Comparison of ENCODE assay signal across 8 cellular contexts in genomic region chr17:75047398-75048098, GRCh38. TPM values are rescaled to one million over a fixed set of nuclear protein-coding genes. Genes with fewer than 3 reads are reported as not detected.
DNase-seq lines count a peak whose midpoint lies in the region; ATAC-seq and TF ChIP-seq lines count a peak whose summit lies in the region.

No MANE protein-coding gene starts in this region.

- H3K27me3 Mint-ChIP-seq in CD4-positive, alpha-beta memory T cell, result no peaks in the 10 kb centered on the region

- CTCF ChIA-PET in CD4-positive, alpha-beta memory T cell (lab: Charles Lee; ENCODE audit: partially characterized antibody), result interaction anchor here (1.6 to 3.5 kb wide), 4 partner anchors 12 to 310 kb away, joined by 3 to 16 read pairs (median 14); partner anchors contain the start of gene MRPL58

- H3K9me3 Mint-ChIP-seq in CD4-positive, alpha-beta memory T cell, result no peaks in the 10 kb centered on the region

- peak overlapping the region; percentile 87 to 100 (median 95) for H3K4me3 Mint-ChIP-seq in CD4-positive, alpha-beta memory T cell

- no peaks in the 10 kb centered on the region; the same call in 1 of the 2 replicates for H3F3A ChIP-seq in MM.1S (ENCODE audit: insufficient read depth, low read length)

- no peaks in the 10 kb centered on the region for H4K20me1 ChIP-seq in MM.1S (ENCODE audit: insufficient read depth, low read length)

- 1 to 2% (median 1%) methylated on average over 14 to 38 of the region's 38 CpGs for WGBS in adrenal gland, 4 donors

- no peaks in the 10 kb centered on the region for H3K27me3 ChIP-seq in CD4-positive, alpha-beta memory T cell (ENCODE audit: insufficient read depth, low read length)
- H3K27me3 ChIP-seq in MM.1S (replicated peaks; ENCODE audit: insufficient read depth, low read length) (no peaks in the 10 kb centered on the region), adrenal gland (no peaks in the 10 kb centered on the region)

- no peak for TF ChIP-seq CTCF in MM.1S (IDR thresholded peaks at IDR 0.05; ENCODE audit: low read length)
- no peak for TF ChIP-seq CTCF in adrenal gland (IDR thresholded peaks at IDR 0.05)

- H3K36me3 ChIP-seq in CD4-positive, alpha-beta memory T cell (ENCODE audit: insufficient read depth, low read length), result peaks cover 5% of the 10 kb centered on the region
- H3K36me3 ChIP-seq in MM.1S (replicated peaks; ENCODE audit: insufficient read depth, low read length), result no peaks in the 10 kb centered on the region
- peaks cover 0 to 21% of the 10 kb centered on the region in 2 donors for H3K36me3 ChIP-seq in adrenal gland (replicated peaks in 1 of 2)

- peak overlapping the region; percentile 98 for H3K4me2 ChIP-seq in MM.1S (ENCODE audit: low read depth, low read length)

- H3K9me2 ChIP-seq in MM.1S (replicated peaks; ENCODE audit: insufficient read depth, low read length), result no peaks in the 10 kb centered on the region

- peak; percentile 13 for ATAC-seq in GM21529 (IDR thresholded peaks at IDR 0.05; ENCODE audit: unreplicated experiment)

- H3K27ac Mint-ChIP-seq in CD4-positive, alpha-beta memory T cell, result peak overlapping the region; percentile 88 to 98 (median 92)

- H3K9me3 ChIP-seq in CD4-positive, alpha-beta memory T cell (ENCODE audit: control insufficient read depth in 1 of 2, low read length in 2 of 2), result no peaks in the 10 kb centered on the region
- no peaks in the 10 kb centered on the region for H3K9me3 ChIP-seq in MM.1S (replicated peaks; ENCODE audit: insufficient read depth, low read length)
- no peaks in the 10 kb centered on the region for H3K9me3 ChIP-seq in adrenal gland (replicated peaks in 1 of 3)

- H3K27ac ChIP-seq in CD4-positive, alpha-beta memory T cell (ENCODE audit: low read depth, low read length), result peak overlapping the region; percentile 53
- H3K27ac ChIP-seq in MM.1S (ENCODE audit: low read length) (no peak overlapping the region), adrenal gland (peak overlapping the region in 4 of 5 donors; percentile 31 to 98 (median 70))

- peak overlapping the region; percentile 51 to 62 for H3K4me3 ChIP-seq in CD4-positive, alpha-beta memory T cell (ENCODE audit: low read length in 2 of 2)
- peak overlapping the region; percentile 78 for H3K4me3 ChIP-seq in MM.1S (ENCODE audit: low read length)
- peak overlapping the region in 3 of 4 donors; percentile 45 to 78 (median 60) for H3K4me3 ChIP-seq in adrenal gland
- peak overlapping the region; percentile 86 for H3K4me3 ChIP-seq in iPS-11a (ENCODE audit: low read depth, low read length)
- H3K4me3 ChIP-seq in skeletal muscle cell (ENCODE audit: low read depth, low read length), result peak overlapping the region; percentile 94

- peak overlapping the region; percentile 71 for H3K9ac ChIP-seq in MM.1S (ENCODE audit: low read length)

- TF ChIP-seq POLR2A in adrenal gland (IDR thresholded peaks at IDR 0.05), result no peak

- POLR2A ChIA-PET in CD4-positive, alpha-beta memory T cell (lab: Charles Lee; ENCODE audit: partially characterized antibody), result interaction anchor here (0.8 to 4.9 kb wide), 17 partner anchors 11 to 358 kb away, joined by 3 to 119 read pairs (median 4); partner anchors contain the start of genes ARMC7, CDR2L, GRB2 and JPT1

- H2AFZ ChIP-seq in MM.1S (ENCODE audit: low read length), result peak overlapping the region; percentile 66

- peaks cover 14 to 34% of the 10 kb centered on the region in 2 donors for H3K36me3 Mint-ChIP-seq in CD4-positive, alpha-beta memory T cell

- H3K4me1 ChIP-seq in CD4-positive, alpha-beta memory T cell (ENCODE audit: insufficient read depth, low read length), result peaks cover 30% of the 10 kb centered on the region
- peaks cover 6% of the 10 kb centered on the region for H3K4me1 ChIP-seq in MM.1S (ENCODE audit: low read length)
- peaks cover 14 to 24% of the 10 kb centered on the region in 2 donors for H3K4me1 ChIP-seq in adrenal gland (replicated peaks in 1 of 2)

- intact Hi-C loops in CD4-positive, alpha-beta memory T cell (cut with micrococcal nuclease), result loop anchor here (1.0 to 2.0 kb wide), 6 partner anchors 11 to 619 kb away; partner anchors contain the start of genes ARMC7, HID1, RECQL5 and SAP30BP
- intact Hi-C loops in adrenal gland (cut with DNase I), result no loop called here

- DNase-seq in CD4-positive, alpha-beta memory T cell, result peak in 3 of 5 donors; percentile 11 to 53 (median 22)
- peak; percentile 19 for DNase-seq in MM.1S
- peak; percentile 36 to 73 (median 50) for DNase-seq in adrenal gland
- no peak for DNase-seq in skeletal muscle cell (ENCODE audit: low read depth)
- no peak for DNase-seq in OCI-M2 (lab: John Stamatoyannopoulos, UW; ENCODE audit: unreplicated experiment)
- DNase-seq in T1000 (lab: John Stamatoyannopoulos, UW), result no peak

- H3K79me2 ChIP-seq in MM.1S (ENCODE audit: low read length), result peaks cover 26% of the 10 kb centered on the region

- H3K4me1 Mint-ChIP-seq in CD4-positive, alpha-beta memory T cell, result peaks cover 25 to 60% (median 41%) of the 10 kb centered on the region in 4 donors

RNA-seq across cellular contexts. Expression of gene KCTD2, which starts 0.5 kb away (rescaled TPM):
- 10 to 100 TPM; 31.1 to 31.7 TPM for total RNA-seq in CD4-positive, alpha-beta memory T cell
- 10 to 100 TPM in 1 of 2 donors, 1 to 10 TPM in 1; 2.3 to 11.6 TPM for polyA plus RNA-seq in CD4-positive, alpha-beta memory T cell
- total RNA-seq in adrenal gland, result 10 to 100 TPM; 38.2 to 49.2 (median 41.8) TPM
- 10 to 100 TPM; 20.6 to 52.4 (median 24.3) TPM for polyA plus RNA-seq in adrenal gland

RNA-seq across cellular contexts. Expression of gene ATP5PD, which starts 0.8 kb away (rescaled TPM):
- 100 to 1,000 TPM; 167 to 171 TPM for total RNA-seq in CD4-positive, alpha-beta memory T cell
- 100 to 1,000 TPM; 428 to 552 TPM for polyA plus RNA-seq in CD4-positive, alpha-beta memory T cell
- 100 to 1,000 TPM; 215 to 452 (median 276) TPM for total RNA-seq in adrenal gland
- 100 to 1,000 TPM; 393 to 826 (median 646) TPM for polyA plus RNA-seq in adrenal gland

RNA-seq across cellular contexts. Expression of gene MRPL58, which starts 35.1 kb away (rescaled TPM):
- 10 to 100 TPM; 22.6 to 26.7 TPM for total RNA-seq in CD4-positive, alpha-beta memory T cell
- 10 to 100 TPM; 56.5 to 62.2 TPM for polyA plus RNA-seq in CD4-positive, alpha-beta memory T cell
- 100 to 1,000 TPM in 1 of 8 donors, 10 to 100 TPM in 7; 38.7 to 120 (median 52.3) TPM for total RNA-seq in adrenal gland
- 10 to 100 TPM; 46.7 to 88.8 (median 57.6) TPM for polyA plus RNA-seq in adrenal gland

RNA-seq across cellular contexts. Expression of gene SLC16A5, which starts 40.2 kb away (rescaled TPM):
- total RNA-seq in CD4-positive, alpha-beta memory T cell, result 10 to 100 TPM; 12.5 to 13.9 TPM
- polyA plus RNA-seq in CD4-positive, alpha-beta memory T cell, result 1 to 10 TPM; 2.9 to 3.7 TPM
- total RNA-seq in adrenal gland, result 1 to 10 TPM in 7 of 8 donors, under 1 TPM in 1; 0.91 to 3.0 (median 1.7) TPM
- 1 to 10 TPM in 2 of 3 donors, under 1 TPM in 1; 0.77 to 3.9 (median 2.1) TPM for polyA plus RNA-seq in adrenal gland

Comparison
In these comparisons a context has a peak if more than half of its experiments do, and no peak if none do; other contexts are left out.
1. DNase-seq: peak in CD4-positive, alpha-beta memory T cell (3 of 5), MM.1S (single experiment) and adrenal gland (7 of 7); none in skeletal muscle cell (single experiment), OCI-M2 (single experiment) and T1000 (single experiment).
2. Peak in every context shown above with its lines, with median percentiles within 50 percentile points of each other: H3K4me3 ChIP-seq.